9 cellular contexts compared by ENCODE assay signal in the genomic region with DNA sequence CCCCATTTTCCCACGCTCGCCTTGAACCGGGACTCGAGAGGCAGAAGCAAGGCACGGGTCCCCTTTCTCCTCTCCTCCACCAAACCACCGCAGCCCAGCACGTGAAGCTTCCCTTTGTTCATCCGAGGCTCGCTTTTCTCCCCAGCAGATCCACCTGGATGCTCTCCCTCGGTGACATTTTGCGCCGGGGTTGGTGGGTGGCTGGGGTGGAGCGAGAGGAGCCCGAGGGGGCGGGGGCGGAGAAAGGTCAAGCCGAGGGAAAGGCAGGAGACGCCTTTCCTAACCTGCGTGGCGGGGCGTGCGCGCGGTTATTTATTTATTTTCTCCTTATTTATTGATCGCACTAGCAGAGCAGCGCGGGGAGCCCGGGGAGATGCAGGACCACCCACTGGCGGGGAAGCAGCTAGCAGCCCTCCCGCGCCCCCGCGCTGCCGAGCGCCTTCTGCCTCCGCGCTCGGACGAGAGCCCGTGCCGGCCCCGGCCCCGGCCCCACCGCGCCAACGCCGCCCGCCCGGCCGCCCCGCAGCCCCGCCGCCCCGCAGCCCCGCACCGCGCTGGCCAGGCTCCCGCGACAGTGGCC. TPM values are rescaled to one million over a fixed set of nuclear protein-coding genes. Genes with fewer than 3 reads are reported as not detected.
DNase-seq lines count a peak whose midpoint lies in the region; ATAC-seq, FAIRE-seq and TF ChIP-seq lines count a peak whose summit lies in the region.
"Had no signal": no experiment of that assay in that cellular context is flagged by ENCODE, and none has a peak within 500 bp of the region (broad histone marks: within the 10 kb centered on the region; RNA-seq: fewer than 3 reads in every experiment).

A gene (plus strand): TSS at position 280 of the 580 bp plus-strand sequence.

- intact Hi-C loops in cardiac septum (cut with DNase I) (loop anchor here (2.0 kb wide), 1 partner anchor 338 kb away; no protein-coding TSS in a partner anchor), sciatic nerve (cut with DNase I) (no loop called here)

- DNase-seq in Ammon's horn (ENCODE audit: low spot score) (peak; percentile 36), GM19239 (ENCODE audit: insufficient read length, low spot score) (peak; percentile 23), cardiac septum (ENCODE audit: low spot score) (peak; percentile 64), sciatic nerve (ENCODE audit: low spot score) (peak; percentile 55), germinal center (ENCODE audit: low spot score) (no peak)
- DNase-seq in stimulated activated CD4-positive, alpha-beta T cell treated with anti-CD3 and anti-CD28 coated beads, Interleukin-4, amount 100 ng/mL, for 1 hour = no peak

- TF ChIP-seq CTCF in WI38 (IDR thresholded peaks at IDR 0.05; ENCODE audit: low read depth, low read length) = no peak

- FAIRE-seq in GM19239 (lab: Jason Lieb, UNC) = peak; percentile 42
- FAIRE-seq: islet of Langerhans had no signal

- ATAC-seq in HG03280 (IDR thresholded peaks at IDR 0.05; ENCODE audit: unreplicated experiment) = peak; percentile 29
- peak; percentile 9 for ATAC-seq in sciatic nerve

- peak within 1 kb of the TSS; percentile 64 for H3K4me3 ChIP-seq in WI38 (ENCODE audit: low read depth, low read length)

RNA-seq across cellular contexts. Expression of the gene that starts here (rescaled TPM):
- 0.22 TPM for total RNA-seq in cardiac septum
- 0.40 TPM for total RNA-seq in sciatic nerve

Comparison
In these comparisons a context has a peak if more than half of its experiments do, and no peak if none do; other contexts are left out.
1. Peak in DNase-seq in cardiac septum; RNA of the gene not detected or under 1 TPM.
2. Peak in DNase-seq and ATAC-seq in sciatic nerve; RNA of the gene not detected or under 1 TPM.
3. DNase-seq: peak in Ammon's horn (single experiment) and GM19239 (single experiment); none in stimulated activated CD4-positive, alpha-beta T cell treated with anti-CD3 and anti-CD28 coated beads, Interleukin-4, amount 100 ng/mL, for 1 hour (single experiment) and germinal center (single experiment).